Comparison of ENCODE assay signal across 13 cellular contexts in the genomic region with DNA sequence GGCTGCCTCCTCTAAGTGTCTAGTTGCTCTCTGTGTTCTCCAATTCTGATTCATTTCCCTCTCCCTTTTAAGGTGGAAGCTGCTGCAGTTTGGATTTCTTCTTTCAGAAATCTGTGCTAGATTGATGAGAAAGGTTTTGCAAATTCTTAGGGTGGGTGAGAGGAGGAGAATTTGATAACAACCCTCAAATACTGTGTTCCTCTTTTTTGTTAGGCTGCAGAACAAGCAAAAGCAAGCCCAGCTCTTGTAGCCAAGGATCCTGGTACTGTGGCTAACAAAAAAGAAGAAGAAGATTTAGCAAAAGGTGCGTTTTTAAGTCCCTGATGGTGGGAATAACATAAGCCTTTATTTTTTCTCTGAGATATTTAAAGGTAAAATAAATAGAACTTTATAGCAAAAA.
"Had no signal": no experiment of that assay in that cellular context is flagged by ENCODE, and none has a peak within 500 bp of the region (broad histone marks: within the 10 kb centered on the region; RNA-seq: fewer than 3 reads in every experiment).

No MANE protein-coding gene starts in this region.

- H3K27ac ChIP-seq: dorsolateral prefrontal cortex, hepatocyte, left lung had no signal

- H3K9me3 ChIP-seq: left lung had no signal

- ATAC-seq: left lung; stimulated activated memory B cell treated with anti-CD40 and anti-IgM and Interleukin-4, amounts not matched to agents 10 μg/mL and 1 μg/mL and 100 μg/mL, for 72 hours; T-cell; WTC11 had no signal

- H3K4me2 ChIP-seq: hepatocyte had no signal

- H3K4me1 ChIP-seq: left lung had no signal

- H3K27me3 ChIP-seq: dorsolateral prefrontal cortex, hepatocyte, left lung had no signal

- H3K9me3 Mint-ChIP-seq: endodermal cell; naive B cell; stimulated activated memory B cell treated with anti-CD40 and anti-IgM and Interleukin-4, amounts not matched to agents 10 μg/mL and 1 μg/mL and 100 μg/mL, for 72 hours; T-cell; WTC11 had no signal

- H3K27ac Mint-ChIP-seq: endodermal cell; stimulated activated memory B cell treated with anti-CD40 and anti-IgM and Interleukin-4, amounts not matched to agents 10 μg/mL and 1 μg/mL and 100 μg/mL, for 72 hours; WTC11 had no signal

- H3K4me1 Mint-ChIP-seq: naive B cell; stimulated activated memory B cell treated with anti-CD40 and anti-IgM and Interleukin-4, amounts not matched to agents 10 μg/mL and 1 μg/mL and 100 μg/mL, for 72 hours; WTC11 had no signal

- H3K4me3 ChIP-seq: dorsolateral prefrontal cortex, hepatocyte, left lung had no signal

- H3K27me3 Mint-ChIP-seq: naive B cell; stimulated activated memory B cell treated with anti-CD40 and anti-IgM and Interleukin-4, amounts not matched to agents 10 μg/mL and 1 μg/mL and 100 μg/mL, for 72 hours; T-cell had no signal

- DNase-seq: activated CD4-positive, alpha-beta T cell treated with anti-CD3 and anti-CD28 coated beads for 4 hours; activated effector memory CD4-positive, alpha-beta T cell treated with Interleukin-2 at 50 U/mL for 16 hours; activated naive CD4-positive, alpha-beta T cell treated with anti-CD3 and anti-CD28 coated beads, Interleukin-2, amount 50 U/mL, for 16 hours; dorsolateral prefrontal cortex; endodermal cell; left lung; mammary epithelial cell; naive B cell; stimulated activated CD4-positive, alpha-beta T cell treated with anti-CD3 and anti-CD28 coated beads, Interleukin-2, amount 100 ng/mL, for 48 hours; T-cell had no signal

- H3K4me3 Mint-ChIP-seq: endodermal cell; naive B cell; stimulated activated memory B cell treated with anti-CD40 and anti-IgM and Interleukin-4, amounts not matched to agents 10 μg/mL and 1 μg/mL and 100 μg/mL, for 72 hours; T-cell; WTC11 had no signal

- H2AFZ ChIP-seq: hepatocyte had no signal
